In the genomic region with DNA sequence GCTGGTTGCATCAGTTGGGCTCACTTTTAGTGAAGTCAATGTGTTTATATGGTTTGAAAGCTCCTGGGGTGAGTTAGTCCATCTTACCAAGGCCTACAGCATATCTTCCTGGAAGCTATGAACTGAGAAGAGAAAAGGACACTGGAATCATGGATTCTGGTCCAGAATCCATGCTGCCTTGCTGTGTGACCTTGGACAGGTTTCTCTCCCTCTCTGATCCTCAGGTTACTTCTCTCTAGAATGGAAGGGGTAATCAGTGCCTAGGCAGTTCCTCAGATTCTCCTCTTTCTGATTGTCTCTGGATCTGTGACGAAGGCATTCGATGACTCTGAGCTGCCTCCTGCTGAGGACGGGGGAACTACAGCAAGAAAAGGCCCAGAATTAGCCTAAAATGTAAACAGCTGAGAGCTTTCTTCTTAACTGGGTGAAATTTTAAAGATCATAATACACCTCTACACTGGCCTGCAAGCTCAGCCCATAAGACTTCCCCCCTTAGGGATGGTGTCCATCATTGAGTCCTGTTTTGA, we compare ENCODE assay signal across 21 cellular contexts.
DNase-seq lines count a peak whose midpoint lies in the region; ATAC-seq, FAIRE-seq and TF ChIP-seq lines count a peak whose summit lies in the region.
"Had no signal": no experiment of that assay in that cellular context is flagged by ENCODE, and none has a peak within 500 bp of the region (broad histone marks: within the 10 kb centered on the region; RNA-seq: fewer than 3 reads in every experiment).

No MANE protein-coding gene starts in this region.

- H3K27ac ChIP-seq in GM23338 (ENCODE audit: low read depth) (no peak overlapping the region), IMR-90 (ENCODE audit: insufficient read depth, low read length) (no peak overlapping the region), H1 (ENCODE audit: low read depth, low read length) (no peak overlapping the region), mesendoderm (ENCODE audit: low read depth, low read length) (no peak overlapping the region)
- H3K27ac ChIP-seq: BLaER1 treated with 17β-estradiol and CSF1 and Interleukin-3, amounts not matched to agents 10 nM and 100 nM; GM23248 had no signal

- H3K14ac ChIP-seq in IMR-90 (replicated peaks; ENCODE audit: low read depth, low read length) (no peak overlapping the region), H1 (ENCODE audit: insufficient read length) (no peak overlapping the region)

- no peaks in the 10 kb centered on the region for H3K79me1 ChIP-seq in IMR-90 (ENCODE audit: low read depth in 1 of 2, low read length in 2 of 2)
- H3K79me1 ChIP-seq in H1 (ENCODE audit: low read depth, low read length): no peaks in the 10 kb centered on the region
- no peaks in the 10 kb centered on the region for H3K79me1 ChIP-seq in mesendoderm (ENCODE audit: low read length)

- H3K56ac ChIP-seq in IMR-90 (ENCODE audit: extremely low read depth, insufficient read depth, low read length): no peak overlapping the region
- no peak overlapping the region for H3K56ac ChIP-seq in H1 (replicated peaks; ENCODE audit: insufficient read length, low read depth, low read length)
- no peak overlapping the region for H3K56ac ChIP-seq in mesendoderm (ENCODE audit: low read length)

- H3K9me1 ChIP-seq in IMR-90 (ENCODE audit: insufficient read depth, low read length): no peaks in the 10 kb centered on the region

- no peaks in the 10 kb centered on the region for H3K79me2 ChIP-seq in GM23338 (replicated peaks; ENCODE audit: insufficient read depth)
- H3K79me2 ChIP-seq in H1 (ENCODE audit: control insufficient read depth in 1 of 2, insufficient read depth in 2 of 2, low read length in 2 of 2): no peaks in the 10 kb centered on the region
- no peaks in the 10 kb centered on the region for H3K79me2 ChIP-seq in mesendoderm (ENCODE audit: control insufficient read depth, insufficient read depth, low read length)

- H3K4ac ChIP-seq in IMR-90 (ENCODE audit: low read depth, low read length) (no peak overlapping the region), H1 (replicated peaks; ENCODE audit: insufficient read length, low read depth, low read length) (no peak overlapping the region), mesendoderm (ENCODE audit: low read depth, low read length) (no peak overlapping the region)

- H3K4me2 ChIP-seq in GM23338 (no peak overlapping the region), IMR-90 (ENCODE audit: low read depth, low read length) (no peak overlapping the region), H1 (ENCODE audit: insufficient read depth in 1 of 2, low read depth in 2 of 2, low read length in 2 of 2) (no peak overlapping the region), mesendoderm (ENCODE audit: low read length) (no peak overlapping the region)
- H3K4me2 ChIP-seq: BLaER1 treated with 17β-estradiol and CSF1 and Interleukin-3, amounts not matched to agents 10 nM and 100 nM had no signal

- H2BK5ac ChIP-seq in IMR-90 (ENCODE audit: low read depth, low read length, poor library complexity, severe bottlenecking): no peak overlapping the region
- no peak overlapping the region for H2BK5ac ChIP-seq in H1 (ENCODE audit: low read depth, low read length)
- no peak overlapping the region for H2BK5ac ChIP-seq in mesendoderm (ENCODE audit: low read length)

- H3K36me3 Mint-ChIP-seq in GM23338 (ENCODE audit: low read depth): no peaks in the 10 kb centered on the region

- no peak overlapping the region for H2AFZ ChIP-seq in GM23338
- no peak overlapping the region for H2AFZ ChIP-seq in IMR-90 (replicated peaks; ENCODE audit: low read length, poor library complexity)
- H2AFZ ChIP-seq in H1 (ENCODE audit: low read length): no peak overlapping the region
- H2AFZ ChIP-seq: GM23248 had no signal

- H3K4me3 Mint-ChIP-seq in GM23338: no peak overlapping the region

- no peak overlapping the region for H2AK9ac ChIP-seq in IMR-90 (replicated peaks; ENCODE audit: low read depth, low read length, poor library complexity)

- FAIRE-seq in H1 (lab: Jason Lieb, UNC): no peak
- FAIRE-seq: GM12878, GM18507, GM19239, RCC 7860 had no signal

- peak; percentile 59 for DNase-seq in GM23338 (ENCODE audit: low spot score)
- no peak for DNase-seq in IMR-90
- no peak for DNase-seq in H1 (ENCODE audit: low read depth in 1 of 2, low spot score in 2 of 2)
- DNase-seq in mesendoderm: peak; percentile 44
- no peak for DNase-seq in GF-D8 (lab: John Stamatoyannopoulos, UW)
- no peak for DNase-seq in NCI-H2029 (lab: John Stamatoyannopoulos, UW)
- DNase-seq: DMS 273 treated with DMSO at 0.1 percent for 48 hours, GM23248, Karpas-422, MM.1S, NCI-H1105 treated with DMSO at 0.1 percent for 48 hours, NCI-H187, NCI-H2171, NCI-H82, SIG-M5 had no signal

- no CpG with 5 or more reads among the region's 3 CpGs for WGBS in IMR-90 (ENCODE audit: extremely low coverage in 2 of 2, insufficient read length in 1 of 2), 2 experiments
- 72% methylated on average over 3 of the region's 3 CpGs; no CpG with 5 or more reads in 1 of the 2 experiments for WGBS in H1 (ENCODE audit: extremely low coverage in 1 of 2, insufficient coverage in 1 of 2, insufficient read length in 1 of 2, insufficient replicate concordance in 2 of 2, low coverage in 1 of 2, low lambda C conversion rate in 2 of 2, missing lambda C conversion rate in 1 of 2), 2 experiments
- no CpG with 5 or more reads among the region's 3 CpGs for WGBS in mesendoderm (ENCODE audit: extremely low coverage, insufficient coverage, low lambda C conversion rate)

- no peak overlapping the region for H2BK120ac ChIP-seq in IMR-90 (ENCODE audit: low read depth, low read length)
- no peak overlapping the region for H2BK120ac ChIP-seq in H1 (replicated peaks; ENCODE audit: low read depth, low read length)
- no peak overlapping the region for H2BK120ac ChIP-seq in mesendoderm (ENCODE audit: low read depth, low read length)

- H3K23ac ChIP-seq in IMR-90 (ENCODE audit: low read depth, low read length) (no peak overlapping the region), H1 (ENCODE audit: insufficient read length) (no peak overlapping the region), mesendoderm (ENCODE audit: low read length) (no peak overlapping the region)

- H2BK20ac ChIP-seq in IMR-90 (ENCODE audit: low read depth, low read length): no peak overlapping the region
- H2BK20ac ChIP-seq in H1 (ENCODE audit: low read length): no peak overlapping the region

- H2BK15ac ChIP-seq in IMR-90 (ENCODE audit: low read depth, low read length): no peak overlapping the region
- H2BK15ac ChIP-seq in H1 (ENCODE audit: low read length): no peak overlapping the region
- no peak overlapping the region for H2BK15ac ChIP-seq in mesendoderm (replicated peaks; ENCODE audit: low read depth)

- H4K8ac ChIP-seq in IMR-90 (ENCODE audit: low read depth in 2 of 2, low read length in 2 of 2) (no peak overlapping the region), H1 (ENCODE audit: extremely low read depth, insufficient read depth, low read length) (no peak overlapping the region), mesendoderm (ENCODE audit: low read depth, low read length) (no peak overlapping the region)

- H4K91ac ChIP-seq in IMR-90 (ENCODE audit: insufficient read depth, low read depth, low read length) (no peak overlapping the region), H1 (replicated peaks; ENCODE audit: insufficient read length, low read length) (no peak overlapping the region)

- TF ChIP-seq CTCF in GM23338 (conservative IDR thresholded peaks at IDR 0.05; ENCODE audit: low read depth in 2 of 2) (peak; percentile 17 to 27; a peak in 3 of 4 replicates), IMR-90 (conservative IDR thresholded peaks at IDR 0.05; ENCODE audit: low read depth, low read length) (peak; percentile 11; the same call in 1 of the 2 replicates), H1 (IDR thresholded peaks at IDR 0.05; ENCODE audit: control extremely low read depth in 1 of 3, insufficient read depth in 1 of 3, low read depth in 1 of 3, low read length in 3 of 3) (peak; percentile 13 to 33 (median 29))

- no peak overlapping the region for H2AK5ac ChIP-seq in IMR-90 (ENCODE audit: low read depth, low read length)
- H2AK5ac ChIP-seq in H1 (ENCODE audit: low read depth, low read length): no peak overlapping the region
- no peak overlapping the region for H2AK5ac ChIP-seq in mesendoderm (ENCODE audit: low read length)

- no peaks in the 10 kb centered on the region for H3K9me3 ChIP-seq in IMR-90 (ENCODE audit: control insufficient read depth, insufficient read depth, low read length)
- H3K9me3 ChIP-seq in H1 (ENCODE audit: insufficient read depth in 2 of 2, low read depth in 1 of 2, low read length in 1 of 2): no peaks in the 10 kb centered on the region

- dilution Hi-C loops in IMR-90 (cut with HindIII; ENCODE audit: low sequenced_read_pairs, unreplicated experiment): no loop called here

- H3K9ac ChIP-seq in IMR-90 (ENCODE audit: low read depth, low read length) (no peak overlapping the region), H1 (replicated peaks in 1 of 4; ENCODE audit: extremely low read depth in 1 of 4, low read depth in 3 of 4, low read length in 3 of 4) (no peak overlapping the region), mesendoderm (ENCODE audit: low read length) (no peak overlapping the region)
- H3K9ac ChIP-seq: BLaER1 treated with 17β-estradiol and CSF1 and Interleukin-3, amounts not matched to agents 10 nM and 100 nM; GM23248 had no signal

- no peak for TF ChIP-seq EP300 in H1 (IDR thresholded peaks at IDR 0.05; ENCODE audit: borderline replicate concordance in 1 of 2, low read depth in 2 of 2, low read length in 2 of 2)

- H3K4me3 ChIP-seq in GM23338: no peak overlapping the region
- H3K4me3 ChIP-seq in IMR-90 (ENCODE audit: insufficient read depth, low read depth, low read length): no peak overlapping the region
- H3K4me3 ChIP-seq in H1 (ENCODE audit: extremely low read depth in 1 of 4, insufficient read depth in 2 of 4, low read depth in 3 of 4, low read length in 4 of 4): no peak overlapping the region
- H3K4me3 ChIP-seq in mesendoderm (ENCODE audit: low read length): no peak overlapping the region
- H3K4me3 ChIP-seq: BLaER1 treated with 17β-estradiol and CSF1 and Interleukin-3, amounts not matched to agents 10 nM and 100 nM; GM12878; GM23248 had no signal

- H4K20me1 ChIP-seq in GM23338 (replicated peaks; ENCODE audit: insufficient read depth) (no peaks in the 10 kb centered on the region), IMR-90 (ENCODE audit: insufficient read depth, low read length) (no peaks in the 10 kb centered on the region), H1 (replicated peaks in 1 of 2; ENCODE audit: control insufficient read depth in 1 of 2, insufficient read depth in 2 of 2, low read length in 2 of 2) (no peaks in the 10 kb centered on the region)
- H4K20me1 ChIP-seq: BLaER1 treated with 17β-estradiol and CSF1 and Interleukin-3, amounts not matched to agents 10 nM and 100 nM had no signal

- no peaks in the 10 kb centered on the region; the same call in 1 of the 2 replicates for H3K9me2 ChIP-seq in GM23338 (ENCODE audit: insufficient read depth)

- CTCF ChIA-PET in IMR-90 (lab: Yijun Ruan, JAX) (no interaction called here), H1 (lab: Charles Lee; ENCODE audit: partially characterized antibody) (interaction anchor here (0.6 to 2.2 kb wide), 25 partner anchors 10 to 606 kb away, joined by 3 to 9 read pairs (median 4); no protein-coding TSS in a partner anchor)

- intact Hi-C loops in IMR-90 (cut with micrococcal nuclease): loop anchor here (10.0 kb wide), 1 partner anchor 441 kb away; no protein-coding TSS in a partner anchor

- peaks cover 4% of the 10 kb centered on the region; the same call in 1 of the 3 replicates for H3K4me1 Mint-ChIP-seq in GM23338

- H2BK12ac ChIP-seq in H1 (ENCODE audit: low read depth, low read length): no peak overlapping the region

- BruUV-seq in IMR-90 (replicated peaks; lab: Mats Ljungman, UMichigan): no TSS peak

- H3K27me3 Mint-ChIP-seq in GM23338 (ENCODE audit: insufficient read depth, low read depth, poor library complexity): peaks cover 4% of the 10 kb centered on the region

- H3K27me3 ChIP-seq in GM23338 (ENCODE audit: insufficient read depth) (no peaks in the 10 kb centered on the region), IMR-90 (ENCODE audit: control insufficient read depth, insufficient read depth, low read length) (no peaks in the 10 kb centered on the region), H1 (replicated peaks in 1 of 4; ENCODE audit: control insufficient read depth in 3 of 4, extremely low read depth in 1 of 4, insufficient read depth in 3 of 4, low read length in 3 of 4) (no peaks in the 10 kb centered on the region; a peak in 1 of 7 replicates), mesendoderm (ENCODE audit: insufficient read depth, low read length, poor library complexity) (no peaks in the 10 kb centered on the region)
- H3K27me3 ChIP-seq: BLaER1 treated with 17β-estradiol and CSF1 and Interleukin-3, amounts not matched to agents 10 nM and 100 nM had no signal

- no peaks in the 10 kb centered on the region for H3K23me2 ChIP-seq in H1 (ENCODE audit: low read depth, low read length)

- 0 out of 2 replicates have a peak overlapping the region, but pooled peaks have one; percentile 44 for H3K27ac Mint-ChIP-seq in GM23338

- in situ Hi-C loops in IMR-90 (cut with MboI; ENCODE audit: low sequenced_read_pairs): no loop called here

- no peaks in the 10 kb centered on the region for H3K4me1 ChIP-seq in GM23338 (ENCODE audit: insufficient read depth)
- peaks cover 2% of the 10 kb centered on the region; the same call in 1 of the 2 replicates for H3K4me1 ChIP-seq in IMR-90 (ENCODE audit: control insufficient read depth, insufficient read depth, low read length)
- H3K4me1 ChIP-seq in H1 (replicated peaks in 1 of 4; ENCODE audit: control insufficient read depth in 3 of 4, insufficient read depth in 4 of 4, low read length in 3 of 4): no peaks in the 10 kb centered on the region; a peak in 2 of 7 replicates
- H3K4me1 ChIP-seq in mesendoderm (ENCODE audit: control insufficient read depth, low read depth, low read length): no peaks in the 10 kb centered on the region

- H3K18ac ChIP-seq in IMR-90 (ENCODE audit: low read depth, low read length) (no peak overlapping the region), H1 (ENCODE audit: extremely low read depth, low read length) (no peak overlapping the region), mesendoderm (ENCODE audit: low read length) (no peak overlapping the region)

- peak; percentile 58 for ATAC-seq in GM23338
- ATAC-seq in IMR-90 (ENCODE audit: low read depth): no peak
- no peak for ATAC-seq in GM18519 (IDR thresholded peaks at IDR 0.05; ENCODE audit: low FRiP score, unreplicated experiment)
- ATAC-seq: GM12878 had no signal

- POLR2A ChIA-PET in IMR-90 (lab: Charles Lee; ENCODE audit: unreplicated experiment): no interaction called here
- POLR2A ChIA-PET in H1 (lab: Charles Lee; ENCODE audit: partially characterized antibody): no interaction called here

- TF ChIP-seq POLR2A in IMR-90 (IDR thresholded peaks at IDR 0.05; ENCODE audit: low read depth, low read length) (no peak), H1 (IDR thresholded peaks at IDR 0.05; ENCODE audit: control extremely low read depth in 1 of 2, low read depth in 2 of 2, low read length in 2 of 2) (no peak)

- H3K9me3 Mint-ChIP-seq in GM23338: no peaks in the 10 kb centered on the region

- TF ChIP-seq RAD21 in IMR-90 (IDR thresholded peaks at IDR 0.05; ENCODE audit: low read length) (0 out of 2 replicates have a peak, but pooled peaks have one; percentile 5), H1 (IDR thresholded peaks at IDR 0.05 in 1 of 2, conservative IDR thresholded peaks at IDR 0.05 in 1 of 2; ENCODE audit: low read depth in 2 of 2, low read length in 2 of 2) (peak; percentile 33 to 57)

- H3K36me3 ChIP-seq in GM23338 (ENCODE audit: insufficient read depth) (no peaks in the 10 kb centered on the region), IMR-90 (ENCODE audit: control insufficient read depth, insufficient read depth, low read length) (no peaks in the 10 kb centered on the region), H1 (ENCODE audit: control insufficient read depth in 2 of 4, insufficient read depth in 4 of 4, low read length in 3 of 4) (no peaks in the 10 kb centered on the region), mesendoderm (ENCODE audit: control insufficient read depth, insufficient read depth, low read length) (no peaks in the 10 kb centered on the region)
- H3K36me3 ChIP-seq: BLaER1 treated with 17β-estradiol and CSF1 and Interleukin-3, amounts not matched to agents 10 nM and 100 nM had no signal

- H4K5ac ChIP-seq in IMR-90 (ENCODE audit: low read depth, low read length) (no peak overlapping the region), H1 (ENCODE audit: insufficient read length, low read depth, low read length) (no peak overlapping the region), mesendoderm (ENCODE audit: low read length) (no peak overlapping the region)

- no peaks in the 10 kb centered on the region for H3F3A ChIP-seq in GM23338 (replicated peaks; ENCODE audit: low read depth)

Comparison
In these comparisons a context has a peak if more than half of its experiments do, and no peak if none do; other contexts are left out.
1. DNase-seq: peak in GM23338 (single experiment) and mesendoderm (single experiment); none in IMR-90 (single experiment), H1 (0 of 2), GF-D8 (single experiment) and NCI-H2029 (single experiment).
2. Peak in every context shown above with its lines, with median percentiles within 50 percentile points of each other: CTCF ChIP-seq.